8 cellular contexts compared by ENCODE assay signal in the genomic region with DNA sequence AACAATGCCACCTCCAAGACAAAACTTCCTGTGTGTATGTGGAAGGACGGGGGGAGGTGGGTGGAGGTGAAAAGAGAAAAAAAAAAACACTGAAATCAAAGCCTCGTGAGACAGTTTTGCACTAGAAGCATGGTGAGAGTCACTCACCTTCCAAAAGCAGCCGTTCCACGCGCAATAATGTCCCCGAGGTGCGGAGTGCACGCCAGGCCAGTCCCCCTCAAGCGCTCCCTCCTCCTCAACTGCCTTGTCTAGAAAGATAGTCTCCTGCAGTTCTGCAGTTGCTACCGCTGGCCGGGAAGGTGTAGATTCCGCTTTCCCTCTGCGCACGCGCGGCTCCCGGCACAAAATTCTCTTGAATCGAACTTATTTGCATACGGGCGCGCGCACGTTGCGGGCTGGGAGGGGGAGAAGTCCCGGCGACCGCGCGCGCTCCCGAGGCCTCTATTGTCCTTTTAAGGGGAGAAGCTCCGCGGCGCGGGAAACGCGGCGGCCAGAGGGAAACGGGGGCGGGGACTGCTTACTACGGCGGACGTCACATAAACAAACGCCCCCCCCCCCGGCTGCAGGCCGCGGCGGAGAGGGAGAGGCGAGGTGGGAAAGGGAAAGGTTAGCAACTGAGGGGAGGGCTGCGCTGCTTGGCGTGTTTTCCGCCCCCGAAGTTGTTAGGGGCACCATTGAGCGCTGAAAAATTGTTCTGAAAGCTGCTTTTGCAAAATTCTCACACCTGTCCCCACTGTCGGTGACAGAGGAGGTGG. TPM values are rescaled to one million over a fixed set of nuclear protein-coding genes. Genes with fewer than 3 reads are reported as not detected.
DNase-seq lines count a peak whose midpoint lies in the region; ATAC-seq and TF ChIP-seq lines count a peak whose summit lies in the region.

A gene with protein sequence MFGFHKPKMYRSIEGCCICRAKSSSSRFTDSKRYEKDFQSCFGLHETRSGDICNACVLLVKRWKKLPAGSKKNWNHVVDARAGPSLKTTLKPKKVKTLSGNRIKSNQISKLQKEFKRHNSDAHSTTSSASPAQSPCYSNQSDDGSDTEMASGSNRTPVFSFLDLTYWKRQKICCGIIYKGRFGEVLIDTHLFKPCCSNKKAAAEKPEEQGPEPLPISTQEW (minus strand): TSS at position 274 of the 755 bp plus-strand sequence. CDS start 27,946 bp downstream, outside the sequence.

- peaks cover 30% of the 10 kb centered on the region for H3K4me1 Mint-ChIP-seq in activated T-cell treated with anti-CD3 and anti-CD28 coated beads, Interleukin-2, amount 50 U/mL, for 24 hours (ENCODE audit: low read depth)

- peaks cover 35% of the 10 kb centered on the region for H3K36me3 Mint-ChIP-seq in activated T-cell treated with anti-CD3 and anti-CD28 coated beads, Interleukin-2, amount 50 U/mL, for 24 hours (ENCODE audit: low read depth)

- H3K4me1 ChIP-seq in esophagus (ENCODE audit: control insufficient read depth in 2 of 2, insufficient read depth in 2 of 2, low read length in 1 of 2) (no peaks in the 10 kb centered on the region), mucosa of stomach (ENCODE audit: control insufficient read depth, insufficient read depth, low read length) (peaks cover 8% of the 10 kb centered on the region)

- peak within 1 kb of the TSS; percentile 85 for H3K9ac ChIP-seq in mucosa of stomach (ENCODE audit: low read length)

- H3K4me3 Mint-ChIP-seq in activated T-cell treated with anti-CD3 and anti-CD28 coated beads, Interleukin-2, amount 50 U/mL, for 24 hours, result peak within 1 kb of the TSS; percentile 100

- H3K27me3 ChIP-seq in esophagus (ENCODE audit: control insufficient read depth in 1 of 2, insufficient read depth in 2 of 2, low read length in 2 of 2), result no peaks in the 10 kb centered on the region
- no peaks in the 10 kb centered on the region for H3K27me3 ChIP-seq in mucosa of stomach (ENCODE audit: control insufficient read depth, insufficient read depth, low read length)

- H3K36me3 ChIP-seq in esophagus (ENCODE audit: control insufficient read depth in 2 of 2, insufficient read depth in 2 of 2, low read length in 1 of 2) (no peaks in the 10 kb centered on the region), mucosa of stomach (ENCODE audit: control insufficient read depth, insufficient read depth, low read length) (no peaks in the 10 kb centered on the region)

- peak within 1 kb of the TSS; percentile 99 for H3K27ac Mint-ChIP-seq in activated T-cell treated with anti-CD3 and anti-CD28 coated beads, Interleukin-2, amount 50 U/mL, for 24 hours

- in situ Hi-C loops in KBM-7 (cut with MboI; ENCODE audit: low pct_unique_long_range_greater_than_20kb, low sequenced_read_pairs), result no loop called here

- H3K27ac ChIP-seq in esophagus (ENCODE audit: low read depth in 2 of 2, low read length in 1 of 2), result peak within 1 kb of the TSS; percentile 90 to 98

- H3K9me3 ChIP-seq in esophagus (ENCODE audit: control insufficient read depth in 2 of 2, insufficient read depth in 1 of 2, low read depth in 1 of 2, low read length in 1 of 2), result no peaks in the 10 kb centered on the region
- H3K9me3 ChIP-seq in mucosa of stomach (ENCODE audit: control insufficient read depth, low read length), result no peaks in the 10 kb centered on the region

- peak within 1 kb of the TSS; percentile 81 to 84 for H3K4me3 ChIP-seq in esophagus (ENCODE audit: low read depth in 1 of 2, low read length in 2 of 2)
- H3K4me3 ChIP-seq in mucosa of stomach (ENCODE audit: low read length), result peak within 1 kb of the TSS; percentile 91

- no peaks in the 10 kb centered on the region for H3K9me3 Mint-ChIP-seq in activated T-cell treated with anti-CD3 and anti-CD28 coated beads, Interleukin-2, amount 50 U/mL, for 24 hours

- H3K27me3 Mint-ChIP-seq in activated T-cell treated with anti-CD3 and anti-CD28 coated beads, Interleukin-2, amount 50 U/mL, for 24 hours, result no peaks in the 10 kb centered on the region

- peak; percentile 44 for ATAC-seq in GM21717 (IDR thresholded peaks at IDR 0.05; ENCODE audit: unreplicated experiment)

- peak; percentile 99 for DNase-seq in DMS153 treated with DMSO at 0.1 percent for 48 hours (lab: John Stamatoyannopoulos, UW; ENCODE audit: unreplicated experiment)
- peak; percentile 99 for DNase-seq in KBM-7
- DNase-seq in activated T-cell treated with anti-CD3 and anti-CD28 coated beads, Interleukin-2, amount 50 U/mL, for 24 hours, result peak; percentile 99
- DNase-seq in stimulated activated CD8-positive, alpha-beta memory T cell treated with anti-CD3 and anti-CD28 coated beads, Interleukin-7, amount 100 ng/mL, for 1 hour (ENCODE audit: low read depth in 2 of 2), result peak; percentile 97 to 98

- WGBS in esophagus, 2 donors, result 0 to 1% methylated on average over 45 to 55 of the region's 55 CpGs

TF ChIP-seq in PFSK-1, 5 proteins besides CTCF, POLR2A, EP300 and RAD21:
- TF ChIP-seq POLR2AphosphoS5 (IDR thresholded peaks at IDR 0.05; ENCODE audit: low read depth, low read length) (peak; percentile 99), TAF1 (IDR thresholded peaks at IDR 0.05; ENCODE audit: borderline replicate concordance, insufficient read depth, low read length) (peak; percentile 99), FOXP2 (optimal IDR thresholded peaks at IDR 0.05; ENCODE audit: borderline replicate concordance, extremely low read depth, extremely low read length, insufficient read depth) (peak; percentile 87), SIN3A (IDR thresholded peaks at IDR 0.05; ENCODE audit: borderline replicate concordance, insufficient read depth, low read length) (peak; percentile 80; the same call in 1 of the 2 replicates)
- TF ChIP-seq, protein P1, sequence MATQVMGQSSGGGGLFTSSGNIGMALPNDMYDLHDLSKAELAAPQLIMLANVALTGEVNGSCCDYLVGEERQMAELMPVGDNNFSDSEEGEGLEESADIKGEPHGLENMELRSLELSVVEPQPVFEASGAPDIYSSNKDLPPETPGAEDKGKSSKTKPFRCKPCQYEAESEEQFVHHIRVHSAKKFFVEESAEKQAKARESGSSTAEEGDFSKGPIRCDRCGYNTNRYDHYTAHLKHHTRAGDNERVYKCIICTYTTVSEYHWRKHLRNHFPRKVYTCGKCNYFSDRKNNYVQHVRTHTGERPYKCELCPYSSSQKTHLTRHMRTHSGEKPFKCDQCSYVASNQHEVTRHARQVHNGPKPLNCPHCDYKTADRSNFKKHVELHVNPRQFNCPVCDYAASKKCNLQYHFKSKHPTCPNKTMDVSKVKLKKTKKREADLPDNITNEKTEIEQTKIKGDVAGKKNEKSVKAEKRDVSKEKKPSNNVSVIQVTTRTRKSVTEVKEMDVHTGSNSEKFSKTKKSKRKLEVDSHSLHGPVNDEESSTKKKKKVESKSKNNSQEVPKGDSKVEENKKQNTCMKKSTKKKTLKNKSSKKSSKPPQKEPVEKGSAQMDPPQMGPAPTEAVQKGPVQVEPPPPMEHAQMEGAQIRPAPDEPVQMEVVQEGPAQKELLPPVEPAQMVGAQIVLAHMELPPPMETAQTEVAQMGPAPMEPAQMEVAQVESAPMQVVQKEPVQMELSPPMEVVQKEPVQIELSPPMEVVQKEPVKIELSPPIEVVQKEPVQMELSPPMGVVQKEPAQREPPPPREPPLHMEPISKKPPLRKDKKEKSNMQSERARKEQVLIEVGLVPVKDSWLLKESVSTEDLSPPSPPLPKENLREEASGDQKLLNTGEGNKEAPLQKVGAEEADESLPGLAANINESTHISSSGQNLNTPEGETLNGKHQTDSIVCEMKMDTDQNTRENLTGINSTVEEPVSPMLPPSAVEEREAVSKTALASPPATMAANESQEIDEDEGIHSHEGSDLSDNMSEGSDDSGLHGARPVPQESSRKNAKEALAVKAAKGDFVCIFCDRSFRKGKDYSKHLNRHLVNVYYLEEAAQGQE (IDR thresholded peaks at IDR 0.05; ENCODE audit: insufficient read depth in 1 of 2, low read depth in 2 of 2, low read length in 2 of 2), result peak; percentile 54 to 67; a peak in 1 of 4 replicates

RNA-seq across cellular contexts. Expression of the gene that starts here (rescaled TPM):
- polyA plus RNA-seq in PFSK-1 (2012; ENCODE audit: insufficient read length, low read depth), result 88.6 TPM
- 10 to 100 TPM; 14.6 to 19.0 TPM for polyA plus RNA-seq in esophagus

Comparison
In these comparisons a context has a peak if more than half of its experiments do, and no peak if none do; other contexts are left out.
1. Peak in every context shown above with its lines: DNase-seq, ATAC-seq, H3K4me3 ChIP-seq and H3K27ac ChIP-seq.